In the genomic region with DNA sequence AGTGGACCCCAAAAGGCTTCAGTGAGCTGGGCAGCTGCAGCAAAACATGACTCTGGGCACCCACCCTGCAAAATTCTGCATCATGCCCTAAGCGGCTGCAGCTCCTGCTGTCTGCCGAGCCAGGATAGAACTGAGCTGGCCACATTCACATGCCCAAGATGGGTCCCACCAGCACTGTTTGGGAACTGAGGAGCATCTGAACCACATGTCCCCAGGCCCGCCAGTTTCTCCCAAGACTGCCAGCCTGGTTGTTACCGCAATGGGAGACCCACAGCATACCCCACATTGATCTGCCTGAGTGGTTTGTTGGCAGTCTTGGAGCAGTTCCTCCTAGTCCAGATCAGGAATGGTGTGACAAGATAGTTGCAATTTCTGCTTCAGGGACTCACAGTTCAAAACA, we compare ENCODE assay signal across 25 cellular contexts.
"Had no signal": no experiment of that assay in that cellular context is flagged by ENCODE, and none has a peak within 500 bp of the region (broad histone marks: within the 10 kb centered on the region; RNA-seq: fewer than 3 reads in every experiment).

No MANE protein-coding gene starts in this region.

- H3K4me1 ChIP-seq: parathyroid adenoma, psoas muscle, right lobe of liver, sigmoid colon, stomach, thyroid gland, tibial nerve, upper lobe of left lung, vagina had no signal

- H3K36me3 ChIP-seq: ovary, right lobe of liver, sigmoid colon, stomach, thoracic aorta, thyroid gland, tibial nerve, upper lobe of left lung, vagina had no signal

- H3K27me3 ChIP-seq: ovary, right lobe of liver, sigmoid colon, stomach, thyroid gland, tibial nerve, upper lobe of left lung, vagina had no signal

- H3K27ac ChIP-seq: ovary, parathyroid adenoma, psoas muscle, right lobe of liver, sigmoid colon, stomach, thoracic aorta, thyroid gland, tibial nerve, upper lobe of left lung, vagina had no signal

- H3K4me3 ChIP-seq: ovary, psoas muscle, right lobe of liver, sigmoid colon, stomach, thoracic aorta, thyroid gland, tibial nerve, upper lobe of left lung, vagina had no signal

- ATAC-seq: naive thymus-derived CD8-positive, alpha-beta T cell; natural killer cell treated with Interleukin-12 subunit alpha and Interleukin-12 subunit beta and Interleukin-15 and Interleukin-18, amount 100 ng/mL, for 72 hours; psoas muscle; right lobe of liver; stimulated activated effector memory CD8-positive, alpha-beta T cell treated with anti-CD3 and anti-CD28 coated beads, Interleukin-12 subunit alpha, Interleukin-12 subunit beta, amount 100 ng/mL, for 72 hours; stimulated activated naive B cell treated with anti-CD40 and anti-IgM and Interleukin-4, amounts not matched to agents 10 μg/mL and 1 μg/mL and 100 μg/mL, for 72 hours had no signal

- H3K9ac ChIP-seq: parathyroid adenoma had no signal

- H3K79me2 ChIP-seq: parathyroid adenoma had no signal

- FAIRE-seq: small intestine, urothelium cell line had no signal

- H2AFZ ChIP-seq: parathyroid adenoma had no signal

- DNase-seq: naive thymus-derived CD8-positive, alpha-beta T cell; nephron progenitor cell; occipital lobe; ovary; psoas muscle; right cardiac atrium; right lobe of liver; sigmoid colon; small intestine; stimulated activated CD4-positive, alpha-beta T cell treated with anti-CD3 and anti-CD28 coated beads, Interleukin-15, amount 100 ng/mL, for 24 hours; stimulated activated CD4-positive, alpha-beta T cell treated with anti-CD3 and anti-CD28 coated beads, Interleukin-2, amount 100 ng/mL, for 24 hours; stimulated activated CD4-positive, alpha-beta T cell treated with anti-CD3 and anti-CD28 coated beads, Interleukin-2, amount 100 ng/mL, for 48 hours; stimulated activated CD4-positive, alpha-beta T cell treated with anti-CD3 and anti-CD28 coated beads, Interleukin-4, amount 100 ng/mL, for 24 hours; stimulated activated naive B cell treated with anti-CD40 and anti-IgM and Interleukin-4, amounts not matched to agents 10 μg/mL and 1 μg/mL and 100 μg/mL, for 72 hours; stimulated activated naive CD4-positive, alpha-beta T cell treated with Interleukin-2 at 50 U/mL for 16 hours; stomach; thyroid gland; upper lobe of left lung had no signal

- H3K9me3 ChIP-seq: ovary, right lobe of liver, thoracic aorta, thyroid gland, vagina had no signal
